Comparison of ENCODE assay signal across 19 cellular contexts in the genomic region with DNA sequence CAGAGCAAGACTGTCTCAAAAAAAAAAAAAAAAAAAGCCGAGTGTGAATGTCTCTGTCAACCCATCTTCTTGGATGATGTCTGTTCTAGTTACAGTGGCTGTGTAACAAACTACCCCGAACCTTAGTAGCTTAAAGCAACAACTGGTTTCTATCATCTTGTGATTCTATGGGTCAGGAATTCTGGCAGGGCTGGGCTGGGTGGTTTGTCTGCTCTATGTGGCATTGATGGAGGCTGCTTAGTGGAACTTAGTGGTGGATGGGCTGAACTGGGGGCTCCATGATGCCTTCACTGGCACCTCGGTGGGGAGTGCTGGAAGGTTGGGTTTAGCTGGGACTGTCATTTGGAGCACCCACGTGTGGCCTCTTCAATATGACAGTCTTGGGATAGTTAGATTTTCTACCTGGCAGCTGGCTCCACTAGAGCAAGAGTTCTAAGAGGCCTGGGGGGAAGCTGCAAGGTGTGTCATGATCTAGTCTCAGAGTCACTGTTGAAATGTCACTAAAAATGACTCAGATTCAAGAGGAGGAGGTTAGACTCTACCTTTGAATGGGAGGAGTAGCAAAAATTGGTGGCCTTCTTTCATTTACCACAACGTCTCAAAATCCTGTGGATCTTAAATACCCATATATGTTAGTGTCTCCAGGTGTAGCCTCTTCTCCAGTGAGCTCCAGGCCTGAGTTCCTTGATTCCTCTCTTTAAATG. TPM values are rescaled to one million over a fixed set of nuclear protein-coding genes. Genes with fewer than 3 reads are reported as not detected.
"Had no signal": no experiment of that assay in that cellular context is flagged by ENCODE, and none has a peak within 500 bp of the region (broad histone marks: within the 10 kb centered on the region; RNA-seq: fewer than 3 reads in every experiment).

No MANE protein-coding gene starts in this region.

- H3K9me3 Mint-ChIP-seq: immature natural killer cell; naive thymus-derived CD8-positive, alpha-beta T cell; T-cell had no signal

- H3K27ac Mint-ChIP-seq: activated naive CD8-positive, alpha-beta T cell; immature natural killer cell; T-cell had no signal

- H3K4me3 Mint-ChIP-seq: activated naive CD8-positive, alpha-beta T cell; immature natural killer cell; naive thymus-derived CD8-positive, alpha-beta T cell; T-cell had no signal

- H3K27me3 ChIP-seq: breast epithelium, esophagus squamous epithelium, uterus had no signal

- H3K36me3 Mint-ChIP-seq: activated naive CD8-positive, alpha-beta T cell; immature natural killer cell; naive thymus-derived CD8-positive, alpha-beta T cell; T-cell had no signal

- H3K9me3 ChIP-seq: breast epithelium, esophagus squamous epithelium, mucosa of descending colon, uterus had no signal

- H3K36me3 ChIP-seq: breast epithelium, esophagus squamous epithelium, uterus had no signal

- DNase-seq: activated effector memory CD4-positive, alpha-beta T cell treated with Interleukin-2 at 50 U/mL for 16 hours; activated T-cell treated with anti-CD3 and anti-CD28 coated beads for 4 hours; anterior cingulate cortex; dermis blood vessel endothelial cell; esophagus squamous epithelium; foreskin fibroblast; immature natural killer cell; stimulated activated CD4-positive, alpha-beta T cell treated with anti-CD3 and anti-CD28 coated beads, Interleukin-4, amount 100 ng/mL, for 1 hour; T-cell; T1000; uterus had no signal

- H3K27ac ChIP-seq: breast epithelium, uterus, VCaP had no signal

- H3K4me1 Mint-ChIP-seq: immature natural killer cell had no signal

- H3K27me3 Mint-ChIP-seq: activated naive CD8-positive, alpha-beta T cell; naive thymus-derived CD8-positive, alpha-beta T cell; T-cell had no signal

- H3K4me3 ChIP-seq: breast epithelium, esophagus squamous epithelium, mucosa of descending colon, uterus had no signal

- H3K4me1 ChIP-seq: breast epithelium, uterus had no signal

- ATAC-seq: mucosa of descending colon; naive thymus-derived CD8-positive, alpha-beta T cell; T-cell had no signal

RNA-seq across cellular contexts. Expression of gene FAM151A, which starts 56.7 kb away (rescaled TPM):
- total RNA-seq: activated CD8-positive, alpha-beta memory T cell treated with anti-CD3 and anti-CD28 coated beads for 36 hours; cerebellum; dermis blood vessel endothelial cell; naive thymus-derived CD8-positive, alpha-beta T cell; osteocyte; T-cell; uterus had no signal
- polyA plus RNA-seq: immature natural killer cell; naive thymus-derived CD8-positive, alpha-beta T cell had no signal
